In genomic region chr7:103344453-103345149, GRCh38 we compare ENCODE assay signal across 8 cellular contexts. TPM values are rescaled to one million over a fixed set of nuclear protein-coding genes. Genes with fewer than 3 reads are reported as not detected.
A peak's percentile ranks its signal among the peaks of the same experiment; 100 is the strongest.
DNase-seq lines count a peak whose midpoint lies in the region; ATAC-seq and TF ChIP-seq lines count a peak whose summit lies in the region.

Gene DNAJC2, minus strand, starts transcription at chr7:103344767. Its CDS starts 145 bp downstream, at chr7:103344622.

- ATAC-seq in HG02759 (IDR thresholded peaks at IDR 0.05; ENCODE audit: unreplicated experiment): peak; percentile 84

- DNase-seq in GM12865 (ENCODE audit: low read depth) (peak; percentile 96), NCI-H128 (lab: John Stamatoyannopoulos, UW; ENCODE audit: unreplicated experiment) (peak; percentile 62), SW 1271 (lab: John Stamatoyannopoulos, UW) (peak; percentile 75 to 91), cardiac muscle cell (ENCODE audit: low read depth in 1 of 2, low spot score in 1 of 2) (peak; percentile 94 to 97), tibial artery (peak; percentile 87 to 91)
- DNase-seq in activated naive CD8-positive, alpha-beta T cell treated with anti-CD3 and anti-CD28 coated beads, Interleukin-2, amount 50 U/mL, for 16 hours (ENCODE audit: low read depth, low spot score): peak; percentile 70

- H3K9me3 ChIP-seq in cardiac muscle cell (ENCODE audit: low read depth) (no peaks in the 10 kb centered on the region), parathyroid adenoma (ENCODE audit: control insufficient read depth, low read length) (no peaks in the 10 kb centered on the region), tibial artery (no peaks in the 10 kb centered on the region)

- peak within 1 kb of the TSS; percentile 94 for H3K4me2 ChIP-seq in parathyroid adenoma (ENCODE audit: low read length)

- intact Hi-C loops in tibial artery (cut with DNase I; ENCODE audit: low total_unique reads): loop anchor here (5.0 kb wide), 1 partner anchor 267 kb away; the partner anchor contains the start of gene ARMC10

- H3K79me2 ChIP-seq in parathyroid adenoma: peaks cover 37% of the 10 kb centered on the region

- peak within 1 kb of the TSS; percentile 56 for H3K9ac ChIP-seq in parathyroid adenoma

- H3K36me3 ChIP-seq in cardiac muscle cell (peaks cover 15% of the 10 kb centered on the region), parathyroid adenoma (ENCODE audit: control insufficient read depth, insufficient read depth, low read length) (no peaks in the 10 kb centered on the region), tibial artery (peaks cover 8 to 21% (median 16%) of the 10 kb centered on the region in 3 donors)

- peak within 1 kb of the TSS; percentile 76 for H3K27ac ChIP-seq in cardiac muscle cell
- peak within 1 kb of the TSS; percentile 75 for H3K27ac ChIP-seq in parathyroid adenoma
- peak within 1 kb of the TSS; percentile 88 to 89 for H3K27ac ChIP-seq in tibial artery

- TF ChIP-seq CTCF in GM12865 (IDR thresholded peaks at IDR 0.05; ENCODE audit: insufficient read depth, low read depth, low read length, missing control alignments) (no peak), cardiac muscle cell (IDR thresholded peaks at IDR 0.05; ENCODE audit: low read depth, low read length) (no peak), parathyroid adenoma (IDR thresholded peaks at IDR 0.05) (no peak), tibial artery (IDR thresholded peaks at IDR 0.05) (no peak)

- H3K27me3 ChIP-seq in cardiac muscle cell (no peaks in the 10 kb centered on the region), parathyroid adenoma (ENCODE audit: control insufficient read depth, insufficient read depth, low read length) (no peaks in the 10 kb centered on the region), tibial artery (no peaks in the 10 kb centered on the region)

- peak within 1 kb of the TSS; percentile 95 for H2AFZ ChIP-seq in parathyroid adenoma

- H3K4me1 ChIP-seq in cardiac muscle cell (ENCODE audit: low read depth): peaks cover 10% of the 10 kb centered on the region
- H3K4me1 ChIP-seq in parathyroid adenoma: peaks cover 7% of the 10 kb centered on the region
- H3K4me1 ChIP-seq in tibial artery: peaks cover 0 to 43% (median 37%) of the 10 kb centered on the region in 4 donors

- H3K4me3 ChIP-seq in GM12865 (ENCODE audit: low read depth, low read length): peak within 1 kb of the TSS; percentile 65
- peak within 1 kb of the TSS; percentile 86 for H3K4me3 ChIP-seq in cardiac muscle cell
- H3K4me3 ChIP-seq in parathyroid adenoma (ENCODE audit: low read depth, low read length): peak within 1 kb of the TSS; percentile 91
- H3K4me3 ChIP-seq in tibial artery: peak within 1 kb of the TSS; percentile 91 to 98

RNA-seq across cellular contexts. Expression of gene DNAJC2, which starts in this region (rescaled TPM):
- 9.3 and 22.7 TPM in 2 replicates for total RNA-seq in cardiac muscle cell
- polyA plus RNA-seq in cardiac muscle cell: 36.4 and 53.0 TPM in 2 replicates

Comparison
In these comparisons a context has a peak if more than half of its experiments do, and no peak if none do; other contexts are left out.
1. Peak in every context shown above with its lines: DNase-seq, ATAC-seq, H3K4me3 ChIP-seq and H3K27ac ChIP-seq.